ENCODE assay signal across 20 cellular contexts in the genomic region with DNA sequence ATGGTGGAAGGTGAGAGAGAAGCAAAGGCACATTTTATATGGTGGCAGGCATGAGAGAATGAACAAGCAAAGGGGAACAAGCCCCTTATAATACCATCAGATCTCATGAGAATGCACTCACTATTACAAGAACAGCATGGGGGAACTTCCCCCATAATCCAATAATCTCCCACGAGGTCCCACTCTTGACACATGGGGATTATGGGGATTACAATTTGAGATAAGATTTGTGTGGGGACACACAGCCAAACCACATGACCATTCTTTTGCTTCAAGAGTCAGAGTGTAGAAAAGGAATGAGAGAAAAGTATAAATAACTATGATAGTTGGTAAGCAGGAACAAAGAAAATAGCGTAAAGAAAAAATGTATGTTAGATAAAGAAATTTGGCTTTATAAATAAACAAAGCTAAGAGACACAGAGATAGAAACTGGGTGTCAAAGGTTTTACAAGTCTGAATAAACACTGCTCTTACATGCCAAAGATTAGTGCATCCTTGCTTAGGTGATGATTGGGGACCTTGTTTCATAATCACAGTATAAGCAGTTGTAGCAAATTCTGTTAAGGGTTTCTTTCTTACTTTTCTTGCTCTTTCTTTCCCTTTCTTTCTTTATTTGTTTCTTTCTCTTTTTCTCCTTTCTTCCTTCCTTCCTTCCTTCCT.
DNase-seq lines count a peak whose midpoint lies in the region; ATAC-seq, FAIRE-seq and TF ChIP-seq lines count a peak whose summit lies in the region.
"Had no signal": no experiment of that assay in that cellular context is flagged by ENCODE, and none has a peak within 500 bp of the region (broad histone marks: within the 10 kb centered on the region; RNA-seq: fewer than 3 reads in every experiment).

No MANE protein-coding gene starts in this region.

- DNase-seq in A673 (ENCODE audit: low spot score) = peak; percentile 57
- DNase-seq in H54 (ENCODE audit: insufficient read length, low spot score) = no peak
- peak; percentile 46 for DNase-seq in amniotic epithelial cell (ENCODE audit: low read depth)
- peak; percentile 64 for DNase-seq in iris pigment epithelial cell (ENCODE audit: low read depth)
- no peak for DNase-seq in hepatocyte (ENCODE audit: low spot score)
- DNase-seq: Caco-2; CD4-positive, CD25-positive, alpha-beta regulatory T cell; CD8-positive, alpha-beta T cell; DMS 273 treated with DMSO at 0.1 percent for 48 hours; DND-41; HFFc6 had no signal

- H3K4me1 ChIP-seq in A673 (ENCODE audit: insufficient read depth, low read length, poor library complexity, severe bottlenecking) (no peaks in the 10 kb centered on the region), hepatocyte (ENCODE audit: insufficient read depth) (no peaks in the 10 kb centered on the region)
- H3K4me1 ChIP-seq: BLaER1, Caco-2, HAP-1 had no signal

- WGBS in hepatocyte (ENCODE audit: low lambda C conversion rate, missing lambda C conversion rate) = 43% methylated on average over 2 of the region's 2 CpGs

- POLR2A ChIA-PET in A673 (lab: Charles Lee; ENCODE audit: low non-redundant PET) = no interaction called here

- TF ChIP-seq CTCF in A673 (conservative IDR thresholded peaks at IDR 0.05; ENCODE audit: low read depth, low read length) (no peak), hepatocyte (IDR thresholded peaks at IDR 0.05; ENCODE audit: poor library complexity) (no peak)

- CTCF ChIA-PET in A673 (lab: Charles Lee) = no interaction called here

- no peak overlapping the region for H2AFZ ChIP-seq in hepatocyte
- H2AFZ ChIP-seq: GM23338 had no signal

- H3K9me2 ChIP-seq in hepatocyte (replicated peaks; ENCODE audit: insufficient read depth) = no peaks in the 10 kb centered on the region

- H3K4me3 ChIP-seq in A673 (ENCODE audit: low read depth, low read length, poor library complexity, severe bottlenecking) (no peak overlapping the region), hepatocyte (no peak overlapping the region)
- H3K4me3 ChIP-seq: BLaER1, GM23338, HAP-1 had no signal

- ATAC-seq in HG02885 (IDR thresholded peaks at IDR 0.05; ENCODE audit: poor library complexity, unreplicated experiment) (no peak), HG03565 (IDR thresholded peaks at IDR 0.05; ENCODE audit: unreplicated experiment) (no peak)
- ATAC-seq: CD8-positive, alpha-beta T cell; GM23338 had no signal

- TF ChIP-seq POLR2A in H54 (IDR thresholded peaks at IDR 0.05; ENCODE audit: low read depth, low read length) = no peak

- H3K36me3 ChIP-seq in A673 (ENCODE audit: insufficient read depth, low read length, poor library complexity, severe bottlenecking) (no peaks in the 10 kb centered on the region), hepatocyte (replicated peaks; ENCODE audit: insufficient read depth, low read depth) (no peaks in the 10 kb centered on the region)
- H3K36me3 ChIP-seq: BLaER1, HAP-1 had no signal

- no TSS peak for BruUV-seq in A673 (replicated peaks; lab: Mats Ljungman, UMichigan)

- intact Hi-C loops in A673 (cut with micrococcal nuclease; ENCODE audit: unreplicated experiment) = no loop called here

- H3K27me3 ChIP-seq in A673 (replicated peaks; ENCODE audit: insufficient read depth, low read depth, low read length, poor library complexity) = no peaks in the 10 kb centered on the region
- no peaks in the 10 kb centered on the region for H3K27me3 ChIP-seq in hepatocyte
- H3K27me3 ChIP-seq: BLaER1 had no signal

- H4K20me1 ChIP-seq in hepatocyte (ENCODE audit: insufficient read depth, poor library complexity, severe bottlenecking) = no peaks in the 10 kb centered on the region
- H4K20me1 ChIP-seq: BLaER1 had no signal

- H3K27ac ChIP-seq in A673 (ENCODE audit: low read depth, low read length, poor library complexity, severe bottlenecking) = peak overlapping the region; percentile 45
- H3K27ac ChIP-seq in hepatocyte = no peak overlapping the region
- H3K27ac ChIP-seq: BLaER1, C4-2B had no signal

- FAIRE-seq in H54 (lab: Jason Lieb, UNC) = peak; percentile 69
- FAIRE-seq: G401.6, GM12892, GM19239 had no signal

- H3K79me2 ChIP-seq in hepatocyte = no peaks in the 10 kb centered on the region

- H3K4me2 ChIP-seq in hepatocyte = no peak overlapping the region
- H3K4me2 ChIP-seq: BLaER1, GM23338 had no signal

- H3K9me3 ChIP-seq in A673 (ENCODE audit: low read depth, low read length, poor library complexity, severe bottlenecking) = peaks cover 14% of the 10 kb centered on the region
- no peaks in the 10 kb centered on the region for H3K9me3 ChIP-seq in hepatocyte (ENCODE audit: low read depth)
- H3K9me3 ChIP-seq: BLaER1, Caco-2, HAP-1 had no signal

Comparison
In these comparisons a context has a peak if more than half of its experiments do, and no peak if none do; other contexts are left out.
1. DNase-seq: peak in A673 (single experiment), amniotic epithelial cell (single experiment) and iris pigment epithelial cell (single experiment); none in H54 (single experiment) and hepatocyte (single experiment).